20 cellular contexts compared by ENCODE assay signal in genomic region chr16:69201291-69201690, GRCh38. TPM values are rescaled to one million over a fixed set of nuclear protein-coding genes. Genes with fewer than 3 reads are reported as not detected.
DNase-seq lines count a peak whose midpoint lies in the region; ATAC-seq and TF ChIP-seq lines count a peak whose summit lies in the region.
"Had no signal": no experiment of that assay in that cellular context is flagged by ENCODE, and none has a peak within 500 bp of the region (broad histone marks: within the 10 kb centered on the region; RNA-seq: fewer than 3 reads in every experiment).

No MANE protein-coding gene starts in this region.

- H3K9me3 Mint-ChIP-seq in activated CD8-positive, alpha-beta memory T cell treated with anti-CD3 and anti-CD28 coated beads, Interleukin-2, amount 10 ng/mL, durations not matched to agents 7 days and 5 days (ENCODE audit: low read depth), result no peaks in the 10 kb centered on the region

- peak overlapping the region in 1 of 5 donors; percentile 27 for H3K9ac ChIP-seq in subcutaneous abdominal adipose tissue (ENCODE audit: low read length in 5 of 5)
- H3K9ac ChIP-seq: KMS-11 had no signal

- POLR2A ChIA-PET in PC-9 (lab: Charles Lee; ENCODE audit: unreplicated experiment), result no interaction called here

- TF ChIP-seq CTCF in PC-9 (conservative IDR thresholded peaks at IDR 0.05), result no peak

- H3K27ac ChIP-seq in PC-9 (0 out of 2 replicates have a peak overlapping the region, but pooled peaks have one; percentile 38), epithelial cell of prostate (peak overlapping the region; percentile 12), subcutaneous abdominal adipose tissue (ENCODE audit: low read depth, low read length) (peak overlapping the region; percentile 57)
- H3K27ac ChIP-seq: 22Rv1, KMS-11, Peyer's patch had no signal

- H3F3A ChIP-seq in PC-9 (ENCODE audit: insufficient read depth, low read depth), result peaks cover 50% of the 10 kb centered on the region

- H3K27ac Mint-ChIP-seq in activated CD8-positive, alpha-beta memory T cell treated with anti-CD3 and anti-CD28 coated beads, Interleukin-2, amount 10 ng/mL, durations not matched to agents 7 days and 5 days, result peak overlapping the region; percentile 43

- H3K36me3 ChIP-seq in PC-9 (ENCODE audit: low read depth) (no peaks in the 10 kb centered on the region), subcutaneous abdominal adipose tissue (ENCODE audit: control insufficient read depth in 5 of 5, insufficient read depth in 5 of 5, low read length in 5 of 5) (no peaks in the 10 kb centered on the region)
- H3K36me3 ChIP-seq: MG63, Peyer's patch had no signal

- no peak overlapping the region for H3K4me3 ChIP-seq in PC-9
- no peak overlapping the region for H3K4me3 ChIP-seq in subcutaneous abdominal adipose tissue (ENCODE audit: low read depth in 1 of 5, low read length in 5 of 5)
- H3K4me3 ChIP-seq: HAP-1, MG63, Peyer's patch had no signal

- H4K20me1 ChIP-seq in PC-9 (ENCODE audit: insufficient read depth), result no peaks in the 10 kb centered on the region

- no peak overlapping the region for H3K4me3 Mint-ChIP-seq in activated CD8-positive, alpha-beta memory T cell treated with anti-CD3 and anti-CD28 coated beads, Interleukin-2, amount 10 ng/mL, durations not matched to agents 7 days and 5 days

- H3K4me2 ChIP-seq in PC-9, result peak overlapping the region; percentile 42; the same call in 1 of the 2 replicates
- H3K4me2 ChIP-seq: KMS-11 had no signal

- intact Hi-C loops in PC-9 (cut with micrococcal nuclease; ENCODE audit: unreplicated experiment), result no loop called here
- intact Hi-C loops in sciatic nerve (cut with DNase I), result no loop called here

- ATAC-seq in activated CD8-positive, alpha-beta memory T cell treated with anti-CD3 and anti-CD28 coated beads, Interleukin-2, amount 10 ng/mL, durations not matched to agents 7 days and 5 days, result no peak
- ATAC-seq in sciatic nerve, result no peak
- ATAC-seq in HG02885 (IDR thresholded peaks at IDR 0.05; ENCODE audit: poor library complexity, unreplicated experiment), result no peak

- CTCF ChIA-PET in activated CD8-positive, alpha-beta memory T cell treated with anti-CD3 and anti-CD28 coated beads, Interleukin-2, amount 10 ng/mL, durations not matched to agents 7 days and 5 days (lab: Charles Lee), result no interaction called here
- CTCF ChIA-PET in PC-9 (lab: Charles Lee), result no interaction called here

- H3K4me1 ChIP-seq in PC-9 (replicated peaks; ENCODE audit: insufficient read depth) (peaks cover 38% of the 10 kb centered on the region), subcutaneous abdominal adipose tissue (ENCODE audit: control insufficient read depth in 5 of 5, insufficient read depth in 5 of 5, low read length in 5 of 5) (peaks cover 2 to 41% (median 22%) of the 10 kb centered on the region in 5 donors)

- H3K36me3 Mint-ChIP-seq in activated CD8-positive, alpha-beta memory T cell treated with anti-CD3 and anti-CD28 coated beads, Interleukin-2, amount 10 ng/mL, durations not matched to agents 7 days and 5 days, result peaks cover 1% of the 10 kb centered on the region

- H3K9me3 ChIP-seq in PC-9 (ENCODE audit: insufficient read depth, low read depth), result no peaks in the 10 kb centered on the region
- H3K9me3 ChIP-seq in subcutaneous abdominal adipose tissue (ENCODE audit: control insufficient read depth in 5 of 5, low read length in 5 of 5), result no peaks in the 10 kb centered on the region
- H3K9me3 ChIP-seq: HAP-1, MG63, Peyer's patch had no signal

- H3K27me3 Mint-ChIP-seq in activated CD8-positive, alpha-beta memory T cell treated with anti-CD3 and anti-CD28 coated beads, Interleukin-2, amount 10 ng/mL, durations not matched to agents 7 days and 5 days, result no peaks in the 10 kb centered on the region

- H2AFZ ChIP-seq in PC-9, result no peak overlapping the region

- H3K79me2 ChIP-seq in PC-9 (ENCODE audit: low read depth), result peaks cover 49% of the 10 kb centered on the region

- H3K27me3 ChIP-seq in PC-9 (ENCODE audit: insufficient read depth, low read depth) (no peaks in the 10 kb centered on the region), subcutaneous abdominal adipose tissue (ENCODE audit: control insufficient read depth in 5 of 5, insufficient read depth in 4 of 5, low read length in 5 of 5) (no peaks in the 10 kb centered on the region)
- H3K27me3 ChIP-seq: MG63, Peyer's patch had no signal

- no peaks in the 10 kb centered on the region for H3K9me2 ChIP-seq in PC-9 (ENCODE audit: insufficient read depth)

- no TSS peak for BruUV-seq in PC-9 (replicated peaks; lab: Mats Ljungman, UMichigan)

- H3K4me1 Mint-ChIP-seq in activated CD8-positive, alpha-beta memory T cell treated with anti-CD3 and anti-CD28 coated beads, Interleukin-2, amount 10 ng/mL, durations not matched to agents 7 days and 5 days, result peaks cover 18% of the 10 kb centered on the region

- no peak for DNase-seq in activated CD8-positive, alpha-beta memory T cell treated with anti-CD3 and anti-CD28 coated beads, Interleukin-2, amount 10 ng/mL, durations not matched to agents 7 days and 5 days
- no peak for DNase-seq in activated CD8-positive, alpha-beta memory T cell treated with anti-CD3 and anti-CD28 coated beads for 24 hours
- DNase-seq in PC-9 (no peak), epithelial cell of prostate (ENCODE audit: low read depth, low spot score) (no peak), sciatic nerve (ENCODE audit: low spot score) (no peak), activated gamma-delta T cell treated with Interleukin-2 at 50 U/mL for 16 hours (no peak)
- DNase-seq: DMS79 treated with DMSO at 0.1 percent for 48 hours, MG63, NCI-H1092, NCI-H1694 treated with DMSO at 0.1 percent for 48 hours, NCI-H2107, NCI-H226, NCI-H524 treated with DMSO at 0.1 percent for 48 hours, Peyer's patch, SIG-M5 had no signal

RNA-seq across cellular contexts. Expression of gene SNTB2, which starts 14.3 kb away (rescaled TPM):
- total RNA-seq in activated CD8-positive, alpha-beta memory T cell treated with anti-CD3 and anti-CD28 coated beads, Interleukin-2, amount 10 ng/mL, durations not matched to agents 7 days and 5 days, result 10 to 100 TPM; 21.5 to 30.6 TPM
- total RNA-seq in PC-9 (2021) (30.3 and 33.8 TPM in 2 replicates), sciatic nerve (64.0 TPM)
